ENCODE assay signal across 9 cellular contexts in genomic region chr11:88300888-88301477, GRCh38. TPM values are rescaled to one million over a fixed set of nuclear protein-coding genes. Genes with fewer than 3 reads are reported as not detected.
DNase-seq lines count a peak whose midpoint lies in the region; ATAC-seq and TF ChIP-seq lines count a peak whose summit lies in the region.
"Had no signal": no experiment of that assay in that cellular context is flagged by ENCODE, and none has a peak within 500 bp of the region (broad histone marks: within the 10 kb centered on the region; RNA-seq: fewer than 3 reads in every experiment).

No MANE protein-coding gene starts in this region.

- no peak overlapping the region for H3K27ac ChIP-seq in endodermal cell (ENCODE audit: low read depth, low read length)

- H3K9me3 ChIP-seq in endodermal cell (ENCODE audit: control insufficient read depth, low read length), result no peaks in the 10 kb centered on the region

- H3K4me1 ChIP-seq in endodermal cell (ENCODE audit: control insufficient read depth, insufficient read depth, low read length), result peaks cover 28% of the 10 kb centered on the region

- intact Hi-C loops in Calu3 (cut with micrococcal nuclease; ENCODE audit: unreplicated experiment), result no loop called here

- TF ChIP-seq CTCF in Calu3 (IDR thresholded peaks at IDR 0.05; ENCODE audit: unreplicated experiment), result no peak
- no peak for TF ChIP-seq CTCF in endodermal cell (conservative IDR thresholded peaks at IDR 0.05)

- no TSS peak for BruUV-seq in Calu3 (replicated peaks; lab: Mats Ljungman, UMichigan)

- H3K4me1 Mint-ChIP-seq in Calu3 (ENCODE audit: low read depth, unreplicated experiment), result peaks cover 28% of the 10 kb centered on the region
- peaks cover 54% of the 10 kb centered on the region for H3K4me1 Mint-ChIP-seq in endodermal cell

- H3K9ac ChIP-seq in endodermal cell (ENCODE audit: extremely low read depth, low read length, poor library complexity, severe bottlenecking), result no peak overlapping the region

- peak; percentile 93 for ATAC-seq in GM19452 (IDR thresholded peaks at IDR 0.05; ENCODE audit: unreplicated experiment)
- ATAC-seq in HG03108 (IDR thresholded peaks at IDR 0.05; ENCODE audit: unreplicated experiment), result peak; percentile 65

- H3K36me3 Mint-ChIP-seq in Calu3 (ENCODE audit: insufficient read depth, unreplicated experiment), result peaks cover 28% of the 10 kb centered on the region
- peaks cover 76% of the 10 kb centered on the region for H3K36me3 Mint-ChIP-seq in endodermal cell (ENCODE audit: low read depth)

- H3K4me3 Mint-ChIP-seq in Calu3 (ENCODE audit: low read depth, unreplicated experiment), result no peak overlapping the region
- no peak overlapping the region for H3K4me3 Mint-ChIP-seq in endodermal cell

- H3K36me3 ChIP-seq in endodermal cell (ENCODE audit: control insufficient read depth, insufficient read depth, low read length), result peaks cover 44% of the 10 kb centered on the region

- CTCF ChIA-PET in Calu3 (lab: Charles Lee), result no interaction called here

- H3K27me3 Mint-ChIP-seq in Calu3 (ENCODE audit: unreplicated experiment), result no peaks in the 10 kb centered on the region
- H3K27me3 Mint-ChIP-seq in endodermal cell (ENCODE audit: insufficient read depth), result no peaks in the 10 kb centered on the region

- H3K27ac Mint-ChIP-seq in Calu3 (ENCODE audit: unreplicated experiment) (peak overlapping the region; percentile 4), endodermal cell (peak overlapping the region; percentile 81)

- no peak overlapping the region for H3K4me3 ChIP-seq in endodermal cell (ENCODE audit: low read length)

- DNase-seq in Calu3 (no peak), endodermal cell (peak; percentile 83), NCI-H1436 (lab: John Stamatoyannopoulos, UW) (no peak), retina (no peak), ureter (ENCODE audit: low spot score) (no peak), NCI-H1417 (lab: John Stamatoyannopoulos, UW) (no peak)
- DNase-seq: NCI-H187 treated with DMSO at 0.1 percent for 48 hours had no signal

- H3K27me3 ChIP-seq in endodermal cell (ENCODE audit: control insufficient read depth, insufficient read depth, low read length, poor library complexity, severe bottlenecking), result no peaks in the 10 kb centered on the region

- H3K9me3 Mint-ChIP-seq in Calu3 (ENCODE audit: low read depth, unreplicated experiment) (no peaks in the 10 kb centered on the region), endodermal cell (no peaks in the 10 kb centered on the region)

- 51 to 60% methylated on average over 1 to 3 of the region's 3 CpGs for WGBS in endodermal cell (ENCODE audit: insufficient coverage in 1 of 2, insufficient read length in 1 of 2), 2 experiments

RNA-seq across cellular contexts. Expression of gene CTSC, which starts 36.6 kb away (rescaled TPM):
- total RNA-seq in Calu3 (2022), result 413 and 478 TPM in 2 replicates
- total RNA-seq in endodermal cell, result 100 to 1,000 TPM; 234 to 273 TPM
- 116 TPM for polyA plus RNA-seq in endodermal cell (2013, experiment 1 of 2)
- polyA plus RNA-seq in endodermal cell (2013, experiment 2 of 2), result 98.1 TPM
- total RNA-seq in ureter, result 122 TPM
